36 cellular contexts compared by ENCODE assay signal in genomic region chrX:38482183-38482582, GRCh38.
"Had no signal": no experiment of that assay in that cellular context is flagged by ENCODE, and none has a peak within 500 bp of the region (broad histone marks: within the 10 kb centered on the region; RNA-seq: fewer than 3 reads in every experiment).

No MANE protein-coding gene starts in this region.

- H3K4me1 ChIP-seq: adrenal gland, ascending aorta, body of pancreas, breast epithelium had no signal

- DNase-seq: activated effector memory CD4-positive, alpha-beta T cell treated with anti-CD3 and anti-CD28 coated beads, Interleukin-2, amount 50 U/mL, for 16 hours; activated effector memory CD4-positive, alpha-beta T cell treated with Interleukin-2 at 50 U/mL for 16 hours; activated gamma-delta T cell; activated gamma-delta T cell treated with Interleukin-2 at 50 U/mL for 16 hours; activated naive CD4-positive, alpha-beta T cell; activated naive CD4-positive, alpha-beta T cell treated with anti-CD3 and anti-CD28 coated beads for 36 hours; activated naive CD4-positive, alpha-beta T cell treated with anti-CD3 and anti-CD28 coated beads, Interleukin-2, amount 10 ng/mL, durations not matched to agents 7 days and 5 days; activated naive CD4-positive, alpha-beta T cell treated with anti-CD3 and anti-CD28 coated beads, Interleukin-2, amount 50 U/mL, for 16 hours; activated naive CD4-positive, alpha-beta T cell treated with Interleukin-2 at 50 U/mL for 16 hours; activated naive CD8-positive, alpha-beta T cell treated with anti-CD3 and anti-CD28 coated beads for 36 hours; activated naive CD8-positive, alpha-beta T cell treated with anti-CD3 and anti-CD28 coated beads, Interleukin-2, amount 10 ng/mL, durations not matched to agents 7 days and 5 days; activated naive CD8-positive, alpha-beta T cell treated with anti-CD3 and anti-CD28 coated beads, Interleukin-2, amount 50 U/mL, for 24 hours; activated T-cell treated with anti-CD3 and anti-CD28 coated beads, Interleukin-2, amount 50 U/mL, for 1 hour; activated T-cell treated with anti-CD3 and anti-CD28 coated beads, Interleukin-2, amount 50 U/mL, for 24 hours; activated T-cell treated with anti-CD3 and anti-CD28 coated beads, Interleukin-2, amount 50 U/mL, for 4 hours; activated T-cell treated with anti-CD3 and anti-CD28 coated beads, Interleukin-2, amount 50 U/mL, for 48 hours; activated T-cell treated with anti-CD3 and anti-CD28 coated beads, Interleukin-2, amount 50 U/mL, for 72 hours; adrenal gland; amniotic stem cell; aorta; body of pancreas; brain microvascular endothelial cell; central memory CD4-positive, alpha-beta T cell; cerebellar nuclear complex had no signal

- H3K9me3 Mint-ChIP-seq: activated naive CD4-positive, alpha-beta T cell treated with anti-CD3 and anti-CD28 coated beads for 36 hours; activated naive CD4-positive, alpha-beta T cell treated with anti-CD3 and anti-CD28 coated beads, Interleukin-2, amount 10 ng/mL, durations not matched to agents 7 days and 5 days; activated naive CD4-positive, alpha-beta T cell treated with anti-CD3 and anti-CD28 coated beads, Interleukin-2, amount 50 U/mL, for 24 hours; activated naive CD4-positive, alpha-beta T cell treated with anti-CD3 and anti-CD28 coated beads, Interleukin-2, amount 50 U/mL, for 72 hours; activated naive CD8-positive, alpha-beta T cell treated with anti-CD3 and anti-CD28 coated beads for 36 hours; activated naive CD8-positive, alpha-beta T cell treated with anti-CD3 and anti-CD28 coated beads, Interleukin-2, amount 10 ng/mL, durations not matched to agents 7 days and 5 days; activated naive CD8-positive, alpha-beta T cell treated with anti-CD3 and anti-CD28 coated beads, Interleukin-2, amount 50 U/mL, for 24 hours; activated T-cell treated with anti-CD3 and anti-CD28 coated beads, Interleukin-2, amount 50 U/mL, for 24 hours; activated T-cell treated with anti-CD3 and anti-CD28 coated beads, Interleukin-2, amount 50 U/mL, for 4 hours; activated T-cell treated with anti-CD3 and anti-CD28 coated beads, Interleukin-2, amount 50 U/mL, for 72 hours; activated T-helper 1 cell treated with anti-CD3 and anti-CD28 coated beads, Interleukin-12 subunit alpha, Interleukin-12 subunit beta, Interleukin-2, Interleukin-4 antibody, amounts not matched to agents 30 ng/mL and 10 ng/mL and 1 ng/mL, durations not matched to agents 14 hours and 24 hours and 36 hours; activated T-helper 17 cell treated with anti-CD3 and anti-CD28 coated beads, Interleukin-2, amount 50 U/mL, for 72 hours; activated T-helper 2 cell treated with anti-CD3 and anti-CD28 coated beads, Interferon-gamma antibody, Interleukin-2, Interleukin-4, amounts not matched to agents 10 μg/mL and 5 μg/mL and 100 μg/mL, durations not matched to agents 14 hours and 24 hours and 36 hours; central memory CD8-positive, alpha-beta T cell had no signal

- H3K4me3 ChIP-seq: adrenal gland, ascending aorta, body of pancreas, breast epithelium, cardiac muscle cell had no signal

- H3K36me3 Mint-ChIP-seq: activated naive CD4-positive, alpha-beta T cell treated with anti-CD3 and anti-CD28 coated beads, Interleukin-2, amount 10 ng/mL, durations not matched to agents 7 days and 5 days; activated naive CD4-positive, alpha-beta T cell treated with anti-CD3 and anti-CD28 coated beads, Interleukin-2, amount 50 U/mL, for 24 hours; activated naive CD4-positive, alpha-beta T cell treated with anti-CD3 and anti-CD28 coated beads, Interleukin-2, amount 50 U/mL, for 72 hours; activated naive CD8-positive, alpha-beta T cell; activated naive CD8-positive, alpha-beta T cell treated with anti-CD3 and anti-CD28 coated beads for 36 hours; activated naive CD8-positive, alpha-beta T cell treated with anti-CD3 and anti-CD28 coated beads, Interleukin-2, amount 10 ng/mL, durations not matched to agents 7 days and 5 days; brain had no signal

- H3K27me3 ChIP-seq: ascending aorta, body of pancreas, brain microvascular endothelial cell, cardiac muscle cell had no signal

- H3K27ac Mint-ChIP-seq: activated naive CD4-positive, alpha-beta T cell treated with anti-CD3 and anti-CD28 coated beads for 36 hours; activated naive CD4-positive, alpha-beta T cell treated with anti-CD3 and anti-CD28 coated beads, Interleukin-2, amount 10 ng/mL, durations not matched to agents 7 days and 5 days; activated naive CD4-positive, alpha-beta T cell treated with anti-CD3 and anti-CD28 coated beads, Interleukin-2, amount 50 U/mL, for 24 hours; activated naive CD8-positive, alpha-beta T cell; activated naive CD8-positive, alpha-beta T cell treated with anti-CD3 and anti-CD28 coated beads for 36 hours; activated naive CD8-positive, alpha-beta T cell treated with anti-CD3 and anti-CD28 coated beads, Interleukin-2, amount 10 ng/mL, durations not matched to agents 7 days and 5 days; activated naive CD8-positive, alpha-beta T cell treated with anti-CD3 and anti-CD28 coated beads, Interleukin-2, amount 50 U/mL, for 24 hours; activated T-cell treated with anti-CD3 and anti-CD28 coated beads, Interleukin-2, amount 50 U/mL, for 24 hours; activated T-cell treated with anti-CD3 and anti-CD28 coated beads, Interleukin-2, amount 50 U/mL, for 72 hours; activated T-helper 1 cell treated with anti-CD3 and anti-CD28 coated beads, Interleukin-12 subunit alpha, Interleukin-12 subunit beta, Interleukin-2, Interleukin-4 antibody, amounts not matched to agents 30 ng/mL and 10 ng/mL and 1 ng/mL, durations not matched to agents 14 hours and 24 hours and 36 hours; activated T-helper 17 cell treated with anti-CD3 and anti-CD28 coated beads, Interleukin-2, amount 50 U/mL, for 72 hours; activated T-helper 2 cell treated with anti-CD3 and anti-CD28 coated beads, Interferon-gamma antibody, Interleukin-2, Interleukin-4, amounts not matched to agents 10 μg/mL and 5 μg/mL and 100 μg/mL, durations not matched to agents 14 hours and 24 hours and 36 hours; brain had no signal

- H3K36me3 ChIP-seq: adrenal gland, ascending aorta, brain microvascular endothelial cell, breast epithelium, cardiac muscle cell had no signal

- H3K27me3 Mint-ChIP-seq: activated naive CD4-positive, alpha-beta T cell treated with anti-CD3 and anti-CD28 coated beads, Interleukin-2, amount 10 ng/mL, durations not matched to agents 7 days and 5 days; activated naive CD8-positive, alpha-beta T cell treated with anti-CD3 and anti-CD28 coated beads, Interleukin-2, amount 10 ng/mL, durations not matched to agents 7 days and 5 days had no signal

- H3K27ac ChIP-seq: adrenal gland, ascending aorta, body of pancreas, brain microvascular endothelial cell, breast epithelium, cardiac muscle cell had no signal

- H3K4me1 Mint-ChIP-seq: activated naive CD4-positive, alpha-beta T cell treated with anti-CD3 and anti-CD28 coated beads, Interleukin-2, amount 10 ng/mL, durations not matched to agents 7 days and 5 days; activated naive CD4-positive, alpha-beta T cell treated with anti-CD3 and anti-CD28 coated beads, Interleukin-2, amount 50 U/mL, for 24 hours; activated naive CD8-positive, alpha-beta T cell treated with anti-CD3 and anti-CD28 coated beads for 36 hours; activated naive CD8-positive, alpha-beta T cell treated with anti-CD3 and anti-CD28 coated beads, Interleukin-2, amount 10 ng/mL, durations not matched to agents 7 days and 5 days; activated naive CD8-positive, alpha-beta T cell treated with anti-CD3 and anti-CD28 coated beads, Interleukin-2, amount 50 U/mL, for 24 hours; activated T-helper 17 cell treated with anti-CD3 and anti-CD28 coated beads, Interleukin-2, amount 50 U/mL, for 72 hours; brain; central memory CD8-positive, alpha-beta T cell had no signal

- H3K9me3 ChIP-seq: adrenal gland, ascending aorta, body of pancreas, breast epithelium had no signal

- H3K4me3 Mint-ChIP-seq: activated naive CD4-positive, alpha-beta T cell treated with anti-CD3 and anti-CD28 coated beads for 36 hours; activated naive CD4-positive, alpha-beta T cell treated with anti-CD3 and anti-CD28 coated beads, Interleukin-2, amount 10 ng/mL, durations not matched to agents 7 days and 5 days; activated naive CD4-positive, alpha-beta T cell treated with anti-CD3 and anti-CD28 coated beads, Interleukin-2, amount 50 U/mL, for 24 hours; activated naive CD8-positive, alpha-beta T cell; activated naive CD8-positive, alpha-beta T cell treated with anti-CD3 and anti-CD28 coated beads for 36 hours; activated naive CD8-positive, alpha-beta T cell treated with anti-CD3 and anti-CD28 coated beads, Interleukin-2, amount 10 ng/mL, durations not matched to agents 7 days and 5 days; activated naive CD8-positive, alpha-beta T cell treated with anti-CD3 and anti-CD28 coated beads, Interleukin-2, amount 50 U/mL, for 24 hours; activated T-cell treated with anti-CD3 and anti-CD28 coated beads, Interleukin-2, amount 50 U/mL, for 24 hours; activated T-cell treated with anti-CD3 and anti-CD28 coated beads, Interleukin-2, amount 50 U/mL, for 4 hours; activated T-cell treated with anti-CD3 and anti-CD28 coated beads, Interleukin-2, amount 50 U/mL, for 72 hours; activated T-helper 1 cell treated with anti-CD3 and anti-CD28 coated beads, Interleukin-12 subunit alpha, Interleukin-12 subunit beta, Interleukin-2, Interleukin-4 antibody, amounts not matched to agents 30 ng/mL and 10 ng/mL and 1 ng/mL, durations not matched to agents 14 hours and 24 hours and 36 hours; activated T-helper 17 cell treated with anti-CD3 and anti-CD28 coated beads, Interleukin-2, amount 50 U/mL, for 72 hours; brain; central memory CD8-positive, alpha-beta T cell had no signal

- FAIRE-seq: bronchial epithelial cell had no signal
